ENCODE assay signal across 9 cellular contexts in the genomic region with DNA sequence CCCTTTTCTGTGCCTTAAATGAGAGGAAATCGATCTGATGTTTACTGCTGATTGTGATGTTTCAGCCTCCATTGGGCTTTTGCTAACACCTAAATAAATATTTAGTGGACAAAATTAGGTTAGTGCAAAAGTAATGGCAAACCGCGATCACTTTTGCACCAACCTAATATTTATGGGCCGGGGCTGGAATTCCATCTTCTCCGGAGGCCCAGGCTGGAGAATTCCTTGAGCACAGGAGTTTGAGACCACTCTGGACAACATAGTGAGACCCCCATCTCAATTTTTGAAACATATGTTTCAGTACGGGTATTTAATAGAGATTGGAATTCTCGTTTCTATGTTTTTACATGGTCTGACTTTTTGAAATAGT. TPM values are rescaled to one million over a fixed set of nuclear protein-coding genes. Genes with fewer than 3 reads are reported as not detected.
A peak's percentile ranks its signal among the peaks of the same experiment; 100 is the strongest.
DNase-seq lines count a peak whose midpoint lies in the region; ATAC-seq, FAIRE-seq and TF ChIP-seq lines count a peak whose summit lies in the region.
"Had no signal": no experiment of that assay in that cellular context is flagged by ENCODE, and none has a peak within 500 bp of the region (broad histone marks: within the 10 kb centered on the region; RNA-seq: fewer than 3 reads in every experiment).

No MANE protein-coding gene starts in this region.

- H3K79me2 ChIP-seq in H1 (ENCODE audit: control insufficient read depth in 1 of 2, insufficient read depth in 2 of 2, low read length in 2 of 2), result peaks cover 0 to 16% of the 10 kb centered on the region in 2 experiments; a peak in 3 of 4 replicates

- no peaks in the 10 kb centered on the region for H4K20me1 ChIP-seq in H1 (replicated peaks in 1 of 2; ENCODE audit: control insufficient read depth in 1 of 2, insufficient read depth in 2 of 2, low read length in 2 of 2)

- no peak for FAIRE-seq in H1 (lab: Jason Lieb, UNC)

- no peaks in the 10 kb centered on the region for H3K4me1 ChIP-seq in Panc1 (ENCODE audit: control insufficient read depth, insufficient read depth, low read length)
- no peaks in the 10 kb centered on the region for H3K4me1 ChIP-seq in H1 (replicated peaks in 1 of 4; ENCODE audit: control insufficient read depth in 3 of 4, insufficient read depth in 4 of 4, low read length in 3 of 4)

- POLR2A ChIA-PET in Panc1 (lab: Charles Lee) (no interaction called here), H1 (lab: Charles Lee; ENCODE audit: partially characterized antibody) (interaction anchor here (0.9 to 1.4 kb wide), 6 partner anchors 9 to 289 kb away, joined by 3 to 6 read pairs (median 4); a partner anchor contains a TSS)

- peaks cover 5% of the 10 kb centered on the region; the same call in 1 of the 2 replicates for H3K23me2 ChIP-seq in H1 (ENCODE audit: low read depth, low read length)

- peak overlapping the region; percentile 72; the same call in 1 of the 2 replicates for H2AFZ ChIP-seq in H1 (ENCODE audit: low read length)

- H3K27me3 Mint-ChIP-seq in nephron progenitor cell (ENCODE audit: low read depth, poor library complexity), result peaks cover 7% of the 10 kb centered on the region

- peak overlapping the region; percentile 95; the same call in 1 of the 2 replicates for H2BK5ac ChIP-seq in H1 (ENCODE audit: low read depth, low read length)

- H3K4me3 ChIP-seq in AG10803 (ENCODE audit: low read length), result peak overlapping the region; percentile 93
- H3K4me3 ChIP-seq in Panc1 (ENCODE audit: low read depth in 2 of 2, low read length in 2 of 2), result peak overlapping the region; percentile 73 to 91
- peak overlapping the region; percentile 88 to 96 (median 91) for H3K4me3 ChIP-seq in H1 (ENCODE audit: extremely low read depth in 1 of 4, insufficient read depth in 2 of 4, low read depth in 3 of 4, low read length in 4 of 4)

- peaks cover 82% of the 10 kb centered on the region for H3K36me3 Mint-ChIP-seq in nephron progenitor cell (ENCODE audit: low read depth)

- intact Hi-C loops in Panc1 (cut with micrococcal nuclease; ENCODE audit: unreplicated experiment), result no loop called here

- H4K91ac ChIP-seq in H1 (replicated peaks; ENCODE audit: insufficient read length, low read length), result no peak overlapping the region

- H2BK120ac ChIP-seq in H1 (replicated peaks; ENCODE audit: low read depth, low read length), result no peak overlapping the region

- no peak for TF ChIP-seq CTCF in AG10803 (conservative IDR thresholded peaks at IDR 0.05; ENCODE audit: low read length)
- no peak for TF ChIP-seq CTCF in Panc1 (IDR thresholded peaks at IDR 0.05)
- no peak for TF ChIP-seq CTCF in H1 (IDR thresholded peaks at IDR 0.05; ENCODE audit: control extremely low read depth in 1 of 3, insufficient read depth in 1 of 3, low read depth in 1 of 3, low read length in 3 of 3)
- TF ChIP-seq CTCF in nephron progenitor cell (IDR thresholded peaks at IDR 0.05), result no peak

- peak overlapping the region; percentile 92; the same call in 1 of the 2 replicates for H4K8ac ChIP-seq in H1 (ENCODE audit: extremely low read depth, insufficient read depth, low read length)

- no peak for TF ChIP-seq EP300 in H1 (IDR thresholded peaks at IDR 0.05; ENCODE audit: borderline replicate concordance in 1 of 2, low read depth in 2 of 2, low read length in 2 of 2)

- H3K79me1 ChIP-seq in H1 (ENCODE audit: low read depth, low read length), result peaks cover 2% of the 10 kb centered on the region; the same call in 1 of the 2 replicates

- H3K9me3 ChIP-seq in Panc1 (ENCODE audit: control insufficient read depth, insufficient read depth, low read depth, low read length) (peaks cover 9% of the 10 kb centered on the region; the same call in 1 of the 2 replicates), H1 (ENCODE audit: insufficient read depth in 2 of 2, low read depth in 1 of 2, low read length in 1 of 2) (peaks cover 19 to 30% of the 10 kb centered on the region in 2 experiments)

- peaks cover 92% of the 10 kb centered on the region for H3K9me3 Mint-ChIP-seq in nephron progenitor cell

- H3K18ac ChIP-seq in H1 (ENCODE audit: extremely low read depth, low read length), result 0 out of 2 replicates have a peak overlapping the region, but pooled peaks have one; percentile 83

- peak overlapping the region; percentile 76 for H3K4me3 Mint-ChIP-seq in nephron progenitor cell

- H3K23ac ChIP-seq in H1 (ENCODE audit: insufficient read length), result no peak overlapping the region

- 61% methylated on average over 7 of the region's 7 CpGs; no CpG with 5 or more reads in 1 of the 2 experiments for WGBS in H1 (ENCODE audit: extremely low coverage in 1 of 2, insufficient coverage in 1 of 2, insufficient read length in 1 of 2, insufficient replicate concordance in 2 of 2, low coverage in 1 of 2, low lambda C conversion rate in 2 of 2, missing lambda C conversion rate in 1 of 2), 2 experiments

- H4K5ac ChIP-seq in H1 (ENCODE audit: insufficient read length, low read depth, low read length), result no peak overlapping the region

- H3K4ac ChIP-seq in H1 (replicated peaks; ENCODE audit: insufficient read length, low read depth, low read length), result no peak overlapping the region

- H2BK15ac ChIP-seq in H1 (ENCODE audit: low read length), result no peak overlapping the region

- H3K4me1 Mint-ChIP-seq in nephron progenitor cell, result no peaks in the 10 kb centered on the region

- H3K9ac ChIP-seq in H1 (replicated peaks in 1 of 4; ENCODE audit: extremely low read depth in 1 of 4, low read depth in 3 of 4, low read length in 3 of 4), result peak overlapping the region; percentile 82 to 98 (median 94)

- BruUV-seq in Panc1 (replicated peaks; lab: Mats Ljungman, UMichigan), result no TSS peak

- H3K56ac ChIP-seq in H1 (replicated peaks; ENCODE audit: insufficient read length, low read depth, low read length), result no peak overlapping the region

- H3K4me2 ChIP-seq in H1 (ENCODE audit: insufficient read depth in 1 of 2, low read depth in 2 of 2, low read length in 2 of 2), result peak overlapping the region; percentile 79 to 88

- H3K27me3 ChIP-seq in Panc1 (ENCODE audit: control insufficient read depth, insufficient read depth, low read length) (no peaks in the 10 kb centered on the region), H1 (replicated peaks in 1 of 4; ENCODE audit: control insufficient read depth in 3 of 4, extremely low read depth in 1 of 4, insufficient read depth in 3 of 4, low read length in 3 of 4) (no peaks in the 10 kb centered on the region)

- DNase-seq in AG10803 (ENCODE audit: low read depth), result no peak
- no peak for DNase-seq in Panc1 (ENCODE audit: low read depth, low spot score)
- DNase-seq in H1 (ENCODE audit: low read depth in 1 of 2, low spot score in 2 of 2), result no peak
- DNase-seq in nephron progenitor cell, result no peak
- no peak for DNase-seq in inferior parietal cortex (ENCODE audit: extremely low spot score)
- DNase-seq in DMS153 (lab: John Stamatoyannopoulos, UW), result no peak
- DNase-seq: SIG-M5 had no signal

- in situ Hi-C loops in Panc1 (cut with HindIII; ENCODE audit: low pct_unique_long_range_greater_than_20kb, low sequenced_read_pairs), result no loop called here

- no peak overlapping the region for H3K27ac Mint-ChIP-seq in nephron progenitor cell

- CTCF ChIA-PET in Panc1 (lab: Charles Lee), result no interaction called here
- CTCF ChIA-PET in H1 (lab: Charles Lee; ENCODE audit: partially characterized antibody), result interaction anchor here (0.8 to 1.0 kb wide), 2 partner anchors 15 to 94 kb away, joined by 3 to 4 read pairs; no protein-coding TSS in a partner anchor

- H2BK12ac ChIP-seq in H1 (ENCODE audit: low read depth, low read length), result peak overlapping the region; percentile 21; the same call in 1 of the 2 replicates

- no peak for TF ChIP-seq RAD21 in H1 (IDR thresholded peaks at IDR 0.05 in 1 of 2, conservative IDR thresholded peaks at IDR 0.05 in 1 of 2; ENCODE audit: low read depth in 2 of 2, low read length in 2 of 2)

- H3K36me3 ChIP-seq in Panc1 (ENCODE audit: control insufficient read depth, insufficient read depth, low read length) (no peaks in the 10 kb centered on the region), H1 (ENCODE audit: control insufficient read depth in 2 of 4, insufficient read depth in 4 of 4, low read length in 3 of 4) (peaks cover 2 to 43% (median 24%) of the 10 kb centered on the region in 4 experiments; a peak in 7 of 8 replicates)

- ATAC-seq in Panc1, result no peak
- ATAC-seq in GM21619 (IDR thresholded peaks at IDR 0.05; ENCODE audit: unreplicated experiment), result no peak
- ATAC-seq in HG03108 (IDR thresholded peaks at IDR 0.05; ENCODE audit: unreplicated experiment), result no peak

- no peak for TF ChIP-seq POLR2A in H1 (IDR thresholded peaks at IDR 0.05; ENCODE audit: control extremely low read depth in 1 of 2, low read depth in 2 of 2, low read length in 2 of 2)

- H2AK5ac ChIP-seq in H1 (ENCODE audit: low read depth, low read length), result no peak overlapping the region; the same call in 1 of the 2 replicates

- no peak overlapping the region for H3K14ac ChIP-seq in H1 (ENCODE audit: insufficient read length)

- H2BK20ac ChIP-seq in H1 (ENCODE audit: low read length), result no peak overlapping the region

- H3K27ac ChIP-seq in Panc1 (ENCODE audit: low read length), result peak overlapping the region; percentile 89
- peak overlapping the region; percentile 91; the same call in 1 of the 2 replicates for H3K27ac ChIP-seq in H1 (ENCODE audit: low read depth, low read length)

RNA-seq across cellular contexts. Expression of a gene that starts 0.6 kb away (rescaled TPM):
- total RNA-seq in Panc1 (2021; ENCODE audit: unreplicated experiment), result 10.9 TPM
- 12.1 TPM for polyA plus RNA-seq in Panc1 (2012; ENCODE audit: insufficient read length)
- 8.4 and 11.4 TPM in 2 replicates for total RNA-seq in H1 (2021; fragmentation: NEBNext Ultra II Directional; extraction: Animal tissue kit (Norgen Biotek cat#: 25700))
- polyA plus RNA-seq in H1 (2011; rRNA removed), result 22.7 and 25.9 TPM in 2 replicates
- 34.0 TPM for polyA plus RNA-seq in H1 (2011; cell fraction: cytosol; rRNA removed)
- polyA plus RNA-seq in H1 (2011; cell fraction: nucleus; rRNA removed), result 9.8 TPM
- 26.0 to 37.2 TPM (median 28.6 TPM) in 4 replicates for polyA plus RNA-seq in H1 (2012, experiment 1 of 2)
- polyA plus RNA-seq in H1 (2012, experiment 2 of 2), result 11.8 TPM
- 19.9 TPM for polyA plus RNA-seq in H1 (2013, experiment 1 of 2)
- 20.4 TPM for polyA plus RNA-seq in H1 (2013, experiment 2 of 2)
- 19.5 and 28.5 TPM in 2 replicates for polyA minus RNA-seq in H1 (2011; rRNA and poly(A)+ RNA removed)
- 15.1 TPM for polyA minus RNA-seq in H1 (2011; cell fraction: cytosol; rRNA and poly(A)+ RNA removed)
- 27.5 TPM for polyA minus RNA-seq in H1 (2011; cell fraction: nucleus; rRNA and poly(A)+ RNA removed)

RNA-seq across cellular contexts. Expression of a gene that starts 27.3 kb away (rescaled TPM):
- 9.3 TPM for total RNA-seq in Panc1 (2021; ENCODE audit: unreplicated experiment)
- 4.1 TPM for polyA plus RNA-seq in Panc1 (2012; ENCODE audit: insufficient read length)
- 0.10 and 0.58 TPM in 2 replicates for total RNA-seq in H1 (2021; fragmentation: NEBNext Ultra II Directional; extraction: Animal tissue kit (Norgen Biotek cat#: 25700))
- polyA plus RNA-seq in H1 (2011; rRNA removed), result 4.0 and 4.2 TPM in 2 replicates
- 4.7 TPM for polyA plus RNA-seq in H1 (2011; cell fraction: cytosol; rRNA removed)
- 9.6 TPM for polyA plus RNA-seq in H1 (2011; cell fraction: nucleus; rRNA removed)
- 4.1 to 7.8 TPM (median 6.1 TPM) in 4 replicates for polyA plus RNA-seq in H1 (2012, experiment 1 of 2)
- 3.5 TPM for polyA plus RNA-seq in H1 (2012, experiment 2 of 2)
- polyA plus RNA-seq in H1 (2013, experiment 1 of 2), result 3.9 TPM
- polyA plus RNA-seq in H1 (2013, experiment 2 of 2), result 4.2 TPM
- 6.0 and 7.7 TPM in 2 replicates for polyA minus RNA-seq in H1 (2011; rRNA and poly(A)+ RNA removed)
- polyA minus RNA-seq in H1 (2011; cell fraction: cytosol; rRNA and poly(A)+ RNA removed), result 5.4 TPM
- 19.9 TPM for polyA minus RNA-seq in H1 (2011; cell fraction: nucleus; rRNA and poly(A)+ RNA removed)

RNA-seq across cellular contexts. Expression of a gene that starts 34.3 kb away (rescaled TPM):
- not detected for total RNA-seq in Panc1 (2021; ENCODE audit: unreplicated experiment)
- not detected for polyA plus RNA-seq in Panc1 (2012; ENCODE audit: insufficient read length)
- total RNA-seq in H1 (2021; fragmentation: NEBNext Ultra II Directional; extraction: Animal tissue kit (Norgen Biotek cat#: 25700)), result 4.9 and 5.4 TPM in 2 replicates
- polyA plus RNA-seq in H1 (2011; rRNA removed), result 2.4 and 3.4 TPM in 2 replicates
- 3.3 TPM for polyA plus RNA-seq in H1 (2011; cell fraction: cytosol; rRNA removed)
- polyA plus RNA-seq in H1 (2011; cell fraction: nucleus; rRNA removed), result 6.8 TPM
- polyA plus RNA-seq in H1 (2012, experiment 1 of 2), result 3.6 to 5.2 TPM (median 4.3 TPM) in 4 replicates
- 0.60 TPM for polyA plus RNA-seq in H1 (2012, experiment 2 of 2)
- 7.4 TPM for polyA plus RNA-seq in H1 (2013, experiment 1 of 2)
- 8.0 TPM for polyA plus RNA-seq in H1 (2013, experiment 2 of 2)
- 5.6 and 8.3 TPM in 2 replicates for polyA minus RNA-seq in H1 (2011; rRNA and poly(A)+ RNA removed)
- polyA minus RNA-seq in H1 (2011; cell fraction: cytosol; rRNA and poly(A)+ RNA removed), result 5.2 TPM
- 5.3 TPM for polyA minus RNA-seq in H1 (2011; cell fraction: nucleus; rRNA and poly(A)+ RNA removed)

RNA-seq across cellular contexts. Expression of a gene that starts 58.6 kb away (rescaled TPM):
- not detected for total RNA-seq in Panc1 (2021; ENCODE audit: unreplicated experiment)
- 0.31 TPM for polyA plus RNA-seq in Panc1 (2012; ENCODE audit: insufficient read length)
- total RNA-seq in H1 (2021; fragmentation: NEBNext Ultra II Directional; extraction: Animal tissue kit (Norgen Biotek cat#: 25700)), result not detected in 2 replicates
- polyA plus RNA-seq in H1 (2011; rRNA removed), result not detected in 2 replicates
- polyA plus RNA-seq in H1 (2011; cell fraction: cytosol; rRNA removed), result 0.03 TPM
- polyA plus RNA-seq in H1 (2011; cell fraction: nucleus; rRNA removed), result 0.07 TPM
- not detected in 4 replicates for polyA plus RNA-seq in H1 (2012, experiment 1 of 2)
- not detected for polyA plus RNA-seq in H1 (2012, experiment 2 of 2)
- polyA plus RNA-seq in H1 (2013, experiment 1 of 2), result 0.08 TPM
- 0.06 TPM for polyA plus RNA-seq in H1 (2013, experiment 2 of 2)
- not detected in 2 replicates for polyA minus RNA-seq in H1 (2011; rRNA and poly(A)+ RNA removed)
- not detected for polyA minus RNA-seq in H1 (2011; cell fraction: cytosol; rRNA and poly(A)+ RNA removed)
- not detected for polyA minus RNA-seq in H1 (2011; cell fraction: nucleus; rRNA and poly(A)+ RNA removed)
